ENCODE assay signal across 8 cellular contexts in genomic region chr15:101127503-101128076, GRCh38.
A peak's percentile ranks its signal among the peaks of the same experiment; 100 is the strongest.
DNase-seq lines count a peak whose midpoint lies in the region; ATAC-seq and TF ChIP-seq lines count a peak whose summit lies in the region.

No MANE protein-coding gene starts in this region.

- H3K9ac ChIP-seq in HUES6 (ENCODE audit: low read length): peak overlapping the region; percentile 5

- 0 out of 2 replicates have a peak overlapping the region, but pooled peaks have one; percentile 1 for H3K27ac ChIP-seq in HUES6 (ENCODE audit: low read depth, low read length)
- H3K27ac ChIP-seq in RWPE2 (ENCODE audit: poor library complexity, severe bottlenecking): peak overlapping the region; percentile 97

- no peaks in the 10 kb centered on the region for H3K27me3 ChIP-seq in HUES6 (ENCODE audit: control insufficient read depth, insufficient read depth, low read length)
- no peaks in the 10 kb centered on the region for H3K27me3 ChIP-seq in RWPE2 (ENCODE audit: insufficient read depth, poor library complexity, severe bottlenecking)

- peak; percentile 63 for ATAC-seq in GM21528 (IDR thresholded peaks at IDR 0.05; ENCODE audit: low FRiP score, unreplicated experiment)
- ATAC-seq in RWPE2 (ENCODE audit: low read depth): peak; percentile 78

- no peaks in the 10 kb centered on the region for H3K36me3 Mint-ChIP-seq in immature natural killer cell

- H3K4me3 ChIP-seq in HUES6 (ENCODE audit: low read depth, low read length): no peak overlapping the region
- no peak overlapping the region for H3K4me3 ChIP-seq in RWPE2 (ENCODE audit: severe bottlenecking)

- H3K4me1 ChIP-seq in HUES6 (ENCODE audit: control insufficient read depth, insufficient read depth, low read length): peaks cover 15% of the 10 kb centered on the region
- peaks cover 43% of the 10 kb centered on the region for H3K4me1 ChIP-seq in RWPE2 (ENCODE audit: insufficient read depth, poor library complexity, severe bottlenecking)

- H3K36me3 ChIP-seq in HUES6 (ENCODE audit: control insufficient read depth, insufficient read depth, low read length) (no peaks in the 10 kb centered on the region), RWPE2 (ENCODE audit: low read depth) (no peaks in the 10 kb centered on the region)

- H3K9me3 Mint-ChIP-seq in immature natural killer cell: no peaks in the 10 kb centered on the region

- H3K9me3 ChIP-seq in HUES6 (ENCODE audit: control insufficient read depth, insufficient read depth, low read depth, low read length) (peaks cover 14% of the 10 kb centered on the region), RWPE2 (ENCODE audit: severe bottlenecking) (no peaks in the 10 kb centered on the region)

- peaks cover 2 to 10% (median 4%) of the 10 kb centered on the region in 3 donors for H3K27me3 Mint-ChIP-seq in immature natural killer cell (ENCODE audit: low read depth in 3 of 3)

- peak overlapping the region; percentile 91 to 97 (median 94) for H3K27ac Mint-ChIP-seq in immature natural killer cell

- DNase-seq in EL (peak; percentile 93), RWPE2 (ENCODE audit: low spot score) (peak; percentile 93), amygdala (lab: John Stamatoyannopoulos, UW) (peak in 43 of 56 donors; percentile 3 to 71 (median 35)), immature natural killer cell (peak; percentile 55 to 57 (median 56)), NCI-H1694 (lab: John Stamatoyannopoulos, UW) (no peak)
- peak; percentile 18 to 34 for DNase-seq in stimulated activated CD4-positive, alpha-beta T cell treated with anti-CD3 and anti-CD28 coated beads, Interleukin-1b, Interleukin-23, amount 100 ng/mL, for 4 hours (ENCODE audit: low read depth in 2 of 2)

- TF ChIP-seq CTCF in RWPE2 (IDR thresholded peaks at IDR 0.05; ENCODE audit: poor library complexity, severe bottlenecking): no peak

- peaks cover 59 to 62% of the 10 kb centered on the region in 2 donors for H3K4me1 Mint-ChIP-seq in immature natural killer cell

- peak overlapping the region; percentile 66 to 83 (median 81) for H3K4me3 Mint-ChIP-seq in immature natural killer cell
